ENCODE assay signal across 1 cellular context in the genomic region with DNA sequence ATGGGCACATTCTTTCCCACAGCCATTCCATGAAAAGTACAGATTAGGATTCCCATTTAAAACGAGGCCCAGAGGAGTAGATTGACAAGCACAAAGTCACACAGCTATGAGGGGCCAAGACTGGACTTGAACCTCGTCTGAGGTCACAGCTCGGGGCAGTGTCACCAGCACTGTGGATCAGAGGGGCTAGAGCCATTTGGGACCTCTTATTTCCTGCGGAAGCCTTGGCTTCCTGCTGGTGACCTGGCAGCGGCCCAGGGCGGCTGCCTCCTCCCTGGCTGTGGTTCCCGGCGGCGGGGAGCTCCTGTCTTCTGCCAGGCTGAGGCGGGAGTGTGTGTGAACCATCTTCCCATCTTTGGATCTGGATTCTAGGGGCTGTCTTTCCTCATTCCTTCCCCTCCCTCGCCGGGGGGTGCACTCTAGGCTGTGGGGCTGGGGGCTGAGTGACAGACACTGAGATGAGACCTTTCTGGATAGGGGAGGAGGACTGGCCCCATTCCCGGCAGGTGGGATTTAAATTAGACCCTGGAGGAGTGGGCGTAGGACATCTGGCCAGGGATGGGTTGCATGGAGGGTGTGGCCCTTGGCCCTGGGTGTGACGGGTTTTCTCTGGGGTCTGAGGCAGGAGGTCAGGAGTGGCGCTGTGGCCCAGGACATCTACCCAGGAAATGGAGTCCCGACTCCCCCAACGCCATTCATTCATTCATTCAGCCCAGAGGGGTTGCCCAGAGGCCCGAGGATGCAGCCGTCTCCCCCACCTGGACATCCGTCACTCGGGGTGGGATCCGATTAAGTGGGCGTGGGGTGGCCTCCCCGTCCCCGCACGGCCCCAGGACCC.
TF ChIP-seq lines count a peak whose summit lies in the region.

No MANE protein-coding gene starts in this region.

TF ChIP-seq in HepG2, 621 proteins besides CTCF, POLR2A, EP300 and RAD21:
- TF ChIP-seq HMG20B (CRISPR knock-in tag; conservative IDR thresholded peaks at IDR 0.05) (no peak), ZNF317 (CRISPR knock-in tag; IDR thresholded peaks at IDR 0.05) (no peak), GFI1 (CRISPR knock-in tag; IDR thresholded peaks at IDR 0.05; ENCODE audit: borderline replicate concordance) (0 out of 2 replicates have a peak, but pooled peaks have one; percentile 22), TAF15 (IDR thresholded peaks at IDR 0.05; ENCODE audit: low read depth, low read length, poor library complexity, severe bottlenecking) (no peak), CENPT (CRISPR knock-in tag; IDR thresholded peaks at IDR 0.05; ENCODE audit: low read depth) (no peak), ETV5 (CRISPR knock-in tag; IDR thresholded peaks at IDR 0.05; ENCODE audit: borderline replicate concordance) (0 out of 2 replicates have a peak, but pooled peaks have one; percentile 10), ZNF407 (CRISPR knock-in tag; IDR thresholded peaks at IDR 0.05; ENCODE audit: not compliant biosample characterization) (peak; percentile 55), NONO (IDR thresholded peaks at IDR 0.05) (no peak), NONO (CRISPR knock-in tag; conservative IDR thresholded peaks at IDR 0.05) (no peak), DDIT3 (CRISPR knock-in tag; IDR thresholded peaks at IDR 0.05) (no peak), ZNF501 (CRISPR knock-in tag; IDR thresholded peaks at IDR 0.05) (peak; percentile 27; the same call in 1 of the 2 replicates), LCORL (IDR thresholded peaks at IDR 0.05) (no peak), LCORL (CRISPR knock-in tag; IDR thresholded peaks at IDR 0.05) (0 out of 2 replicates have a peak, but pooled peaks have one; percentile 27), ZNF768 (CRISPR knock-in tag; IDR thresholded peaks at IDR 0.05) (peak; percentile 95), FOXO4 (CRISPR knock-in tag; conservative IDR thresholded peaks at IDR 0.05) (0 out of 2 replicates have a peak, but pooled peaks have one; percentile 10), ZNF326 (CRISPR knock-in tag; IDR thresholded peaks at IDR 0.05; ENCODE audit: borderline replicate concordance) (no peak), ZSCAN20 (CRISPR knock-in tag; IDR thresholded peaks at IDR 0.05; ENCODE audit: borderline replicate concordance) (peak; percentile 26; the same call in 1 of the 2 replicates), ZMYM3 (CRISPR knock-in tag; IDR thresholded peaks at IDR 0.05) (peak; percentile 38), ZNF749 (CRISPR knock-in tag; IDR thresholded peaks at IDR 0.05; ENCODE audit: borderline replicate concordance) (0 out of 2 replicates have a peak, but pooled peaks have one; percentile 9), ARID4A (CRISPR knock-in tag; IDR thresholded peaks at IDR 0.05; ENCODE audit: borderline replicate concordance) (peak; percentile 6; the same call in 1 of the 2 replicates), ZNF10 (CRISPR knock-in tag; IDR thresholded peaks at IDR 0.05; ENCODE audit: borderline replicate concordance, low read depth) (no peak), ONECUT2 (CRISPR knock-in tag; IDR thresholded peaks at IDR 0.05) (no peak)
